Comparison of ENCODE assay signal across 11 cellular contexts in the genomic region with DNA sequence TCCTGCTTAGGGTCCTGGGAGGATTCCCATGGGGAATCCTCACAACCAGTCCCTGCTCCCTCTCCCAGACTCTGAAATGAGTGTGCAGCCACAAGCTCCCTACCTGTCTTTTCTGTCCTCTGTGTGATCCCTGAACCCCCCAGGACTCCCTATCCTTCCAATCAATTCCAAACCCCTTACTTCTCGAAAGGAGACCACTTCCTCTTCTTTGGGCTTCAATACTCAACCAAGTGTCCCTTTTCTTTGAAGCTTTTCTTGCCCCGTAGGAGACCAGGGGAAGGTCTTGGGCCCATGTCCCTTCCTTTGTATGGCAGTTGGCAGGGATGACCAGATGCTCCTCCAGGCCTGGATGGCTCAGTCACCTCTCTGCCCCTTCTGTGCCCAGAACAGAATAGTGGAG. TPM values are rescaled to one million over a fixed set of nuclear protein-coding genes. Genes with fewer than 3 reads are reported as not detected.
DNase-seq lines count a peak whose midpoint lies in the region; ATAC-seq, FAIRE-seq and TF ChIP-seq lines count a peak whose summit lies in the region.
"Had no signal": no experiment of that assay in that cellular context is flagged by ENCODE, and none has a peak within 500 bp of the region (broad histone marks: within the 10 kb centered on the region; RNA-seq: fewer than 3 reads in every experiment).

No MANE protein-coding gene starts in this region.

- ATAC-seq in activated T-cell treated with anti-CD3 and anti-CD28 coated beads, Interleukin-2, amount 50 U/mL, for 4 hours: no peak
- ATAC-seq in activated naive CD8-positive, alpha-beta T cell treated with anti-CD3 and anti-CD28 coated beads, Interleukin-2, amount 50 U/mL, for 24 hours: no peak

- no peak overlapping the region for H4K8ac ChIP-seq in mesendoderm (ENCODE audit: low read depth, low read length)

- H3K4me2 ChIP-seq in mesendoderm (ENCODE audit: low read length): no peak overlapping the region

- no peak overlapping the region for H3K4ac ChIP-seq in mesendoderm (ENCODE audit: low read depth, low read length)

- no peak overlapping the region for H4K5ac ChIP-seq in mesendoderm (ENCODE audit: low read length)

- WGBS in mesendoderm (ENCODE audit: extremely low coverage, insufficient coverage, low lambda C conversion rate): no CpG with 5 or more reads among the region's 2 CpGs

- no peaks in the 10 kb centered on the region for H3K36me3 ChIP-seq in mesendoderm (ENCODE audit: control insufficient read depth, insufficient read depth, low read length)
- peaks cover 15 to 42% (median 40%) of the 10 kb centered on the region in 3 donors for H3K36me3 ChIP-seq in tibial artery
- H3K36me3 ChIP-seq: BE2C had no signal

- H2AK5ac ChIP-seq in mesendoderm (ENCODE audit: low read length): no peak overlapping the region

- peaks cover 21% of the 10 kb centered on the region for H3K27me3 Mint-ChIP-seq in activated T-cell treated with anti-CD3 and anti-CD28 coated beads, Interleukin-2, amount 50 U/mL, for 4 hours (ENCODE audit: low read depth)
- peaks cover 6% of the 10 kb centered on the region for H3K27me3 Mint-ChIP-seq in activated naive CD8-positive, alpha-beta T cell treated with anti-CD3 and anti-CD28 coated beads, Interleukin-2, amount 50 U/mL, for 24 hours

- H3K9me3 ChIP-seq in tibial artery: no peaks in the 10 kb centered on the region
- H3K9me3 ChIP-seq: BE2C had no signal

- peaks cover 15% of the 10 kb centered on the region for H3K4me1 Mint-ChIP-seq in activated T-cell treated with anti-CD3 and anti-CD28 coated beads, Interleukin-2, amount 50 U/mL, for 4 hours (ENCODE audit: low read depth)
- H3K4me1 Mint-ChIP-seq in activated naive CD8-positive, alpha-beta T cell treated with anti-CD3 and anti-CD28 coated beads, Interleukin-2, amount 50 U/mL, for 24 hours: peaks cover 17% of the 10 kb centered on the region

- no peak for FAIRE-seq in frontal cortex (lab: Jason Lieb, UNC)

- H3K79me2 ChIP-seq in mesendoderm (ENCODE audit: control insufficient read depth, insufficient read depth, low read length): no peaks in the 10 kb centered on the region

- no peaks in the 10 kb centered on the region for H3K79me1 ChIP-seq in mesendoderm (ENCODE audit: low read length)

- H3K4me3 ChIP-seq in mesendoderm (ENCODE audit: low read length) (no peak overlapping the region), tibial artery (peak overlapping the region; percentile 52 to 58)

- H3K56ac ChIP-seq in mesendoderm (ENCODE audit: low read length): peak overlapping the region; percentile 81

- TF ChIP-seq CTCF in tibial artery (IDR thresholded peaks at IDR 0.05): no peak

- no peak overlapping the region for H2BK120ac ChIP-seq in mesendoderm (ENCODE audit: low read depth, low read length)

- H3K27ac Mint-ChIP-seq in activated naive CD8-positive, alpha-beta T cell treated with anti-CD3 and anti-CD28 coated beads, Interleukin-2, amount 50 U/mL, for 24 hours: no peak overlapping the region

- no peaks in the 10 kb centered on the region for H3K36me3 Mint-ChIP-seq in activated T-cell treated with anti-CD3 and anti-CD28 coated beads, Interleukin-2, amount 50 U/mL, for 4 hours (ENCODE audit: insufficient read depth)
- H3K36me3 Mint-ChIP-seq in activated naive CD8-positive, alpha-beta T cell treated with anti-CD3 and anti-CD28 coated beads, Interleukin-2, amount 50 U/mL, for 24 hours (ENCODE audit: low read depth): no peaks in the 10 kb centered on the region

- no peak overlapping the region for H3K18ac ChIP-seq in mesendoderm (ENCODE audit: low read length)

- H3K9me3 Mint-ChIP-seq in activated T-cell treated with anti-CD3 and anti-CD28 coated beads, Interleukin-2, amount 50 U/mL, for 4 hours: no peaks in the 10 kb centered on the region
- no peaks in the 10 kb centered on the region for H3K9me3 Mint-ChIP-seq in activated naive CD8-positive, alpha-beta T cell treated with anti-CD3 and anti-CD28 coated beads, Interleukin-2, amount 50 U/mL, for 24 hours

- H3K4me3 Mint-ChIP-seq in activated T-cell treated with anti-CD3 and anti-CD28 coated beads, Interleukin-2, amount 50 U/mL, for 4 hours: peak overlapping the region; percentile 77
- peak overlapping the region; percentile 81 for H3K4me3 Mint-ChIP-seq in activated naive CD8-positive, alpha-beta T cell treated with anti-CD3 and anti-CD28 coated beads, Interleukin-2, amount 50 U/mL, for 24 hours

- no peaks in the 10 kb centered on the region for H3K4me1 ChIP-seq in mesendoderm (ENCODE audit: control insufficient read depth, low read depth, low read length)
- peaks cover 12 to 99% (median 84%) of the 10 kb centered on the region in 4 donors for H3K4me1 ChIP-seq in tibial artery

- H3K23ac ChIP-seq in mesendoderm (ENCODE audit: low read length): no peak overlapping the region

- no peak overlapping the region for H2BK15ac ChIP-seq in mesendoderm (replicated peaks; ENCODE audit: low read depth)

- peak overlapping the region; percentile 30 for H3K9ac ChIP-seq in mesendoderm (ENCODE audit: low read length)

- intact Hi-C loops in tibial artery (cut with DNase I; ENCODE audit: low total_unique reads): loop anchor here (2.0 kb wide), 1 partner anchor 23 kb away; a partner anchor contains a TSS

- no peak overlapping the region for H2BK5ac ChIP-seq in mesendoderm (ENCODE audit: low read length)

- H3K27ac ChIP-seq in mesendoderm (ENCODE audit: low read depth, low read length): no peak overlapping the region
- H3K27ac ChIP-seq in tibial artery: peak overlapping the region; percentile 98 to 100

- no peak for DNase-seq in activated T-cell treated with anti-CD3 and anti-CD28 coated beads, Interleukin-2, amount 50 U/mL, for 4 hours
- DNase-seq in activated T-cell treated with anti-CD3 and anti-CD28 coated beads for 4 hours: no peak
- DNase-seq in activated naive CD8-positive, alpha-beta T cell treated with anti-CD3 and anti-CD28 coated beads, Interleukin-2, amount 50 U/mL, for 24 hours: no peak
- no peak for DNase-seq in mesendoderm
- DNase-seq in tibial artery: no peak
- no peak for DNase-seq in frontal cortex (ENCODE audit: low spot score in 2 of 2)
- DNase-seq in activated effector memory CD4-positive, alpha-beta T cell treated with anti-CD3 and anti-CD28 coated beads, Interleukin-2, amount 50 U/mL, for 16 hours: no peak
- DNase-seq in NCI-H2029 treated with DMSO at 0.1 percent for 48 hours (lab: John Stamatoyannopoulos, UW): no peak
- DNase-seq: BE2C, NCI-H2029 had no signal

- H3K27me3 ChIP-seq in mesendoderm (ENCODE audit: insufficient read depth, low read length, poor library complexity) (no peaks in the 10 kb centered on the region), tibial artery (no peaks in the 10 kb centered on the region)
- H3K27me3 ChIP-seq: BE2C had no signal

RNA-seq across cellular contexts. Expression of a gene that starts 1.7 kb away (rescaled TPM):
- 10 to 100 TPM; 26.7 to 36.3 (median 35.7) TPM for total RNA-seq in activated T-cell treated with anti-CD3 and anti-CD28 coated beads, Interleukin-2, amount 50 U/mL, for 4 hours
- polyA plus RNA-seq in mesendoderm (2013, experiment 1 of 2): 19.7 TPM
- 20.4 TPM for polyA plus RNA-seq in mesendoderm (2013, experiment 2 of 2)
- 4.1 TPM for total RNA-seq in frontal cortex

RNA-seq across cellular contexts. Expression of a gene that starts 17.5 kb away (rescaled TPM):
- total RNA-seq in activated T-cell treated with anti-CD3 and anti-CD28 coated beads, Interleukin-2, amount 50 U/mL, for 4 hours: 100 to 1,000 TPM; 336 to 373 (median 346) TPM
- 123 TPM for polyA plus RNA-seq in mesendoderm (2013, experiment 1 of 2)
- polyA plus RNA-seq in mesendoderm (2013, experiment 2 of 2): 124 TPM
- total RNA-seq in frontal cortex: 46.1 TPM

RNA-seq across cellular contexts. Expression of a gene that starts 23.5 kb away (rescaled TPM):
- 10 to 100 TPM; 33.0 to 45.1 (median 37.7) TPM for total RNA-seq in activated T-cell treated with anti-CD3 and anti-CD28 coated beads, Interleukin-2, amount 50 U/mL, for 4 hours
- 5.5 TPM for polyA plus RNA-seq in mesendoderm (2013, experiment 1 of 2)
- polyA plus RNA-seq in mesendoderm (2013, experiment 2 of 2): 5.6 TPM
- 3.7 TPM for total RNA-seq in frontal cortex

RNA-seq across cellular contexts. Expression of a gene that starts 35.3 kb away (rescaled TPM):
- total RNA-seq in activated T-cell treated with anti-CD3 and anti-CD28 coated beads, Interleukin-2, amount 50 U/mL, for 4 hours: under 1 TPM in 1 of 3 donors, not detected in 2; 0.55 TPM
- polyA plus RNA-seq in mesendoderm (2013, experiment 1 of 2): 75.9 TPM
- 75.4 TPM for polyA plus RNA-seq in mesendoderm (2013, experiment 2 of 2)
- 1.6 TPM for total RNA-seq in frontal cortex
- total RNA-seq: dermis blood vessel endothelial cell had no signal

RNA-seq across cellular contexts. Expression of a gene that starts 40.5 kb away (rescaled TPM):
- total RNA-seq in activated T-cell treated with anti-CD3 and anti-CD28 coated beads, Interleukin-2, amount 50 U/mL, for 4 hours: under 1 TPM in 1 of 3 donors, not detected in 2; 0.24 TPM
- polyA plus RNA-seq in mesendoderm (2013, experiment 1 of 2): 1.1 TPM
- 0.95 TPM for polyA plus RNA-seq in mesendoderm (2013, experiment 2 of 2)
- total RNA-seq in frontal cortex: 4.5 TPM
